1 cellular context compared by ENCODE assay signal in the genomic region with DNA sequence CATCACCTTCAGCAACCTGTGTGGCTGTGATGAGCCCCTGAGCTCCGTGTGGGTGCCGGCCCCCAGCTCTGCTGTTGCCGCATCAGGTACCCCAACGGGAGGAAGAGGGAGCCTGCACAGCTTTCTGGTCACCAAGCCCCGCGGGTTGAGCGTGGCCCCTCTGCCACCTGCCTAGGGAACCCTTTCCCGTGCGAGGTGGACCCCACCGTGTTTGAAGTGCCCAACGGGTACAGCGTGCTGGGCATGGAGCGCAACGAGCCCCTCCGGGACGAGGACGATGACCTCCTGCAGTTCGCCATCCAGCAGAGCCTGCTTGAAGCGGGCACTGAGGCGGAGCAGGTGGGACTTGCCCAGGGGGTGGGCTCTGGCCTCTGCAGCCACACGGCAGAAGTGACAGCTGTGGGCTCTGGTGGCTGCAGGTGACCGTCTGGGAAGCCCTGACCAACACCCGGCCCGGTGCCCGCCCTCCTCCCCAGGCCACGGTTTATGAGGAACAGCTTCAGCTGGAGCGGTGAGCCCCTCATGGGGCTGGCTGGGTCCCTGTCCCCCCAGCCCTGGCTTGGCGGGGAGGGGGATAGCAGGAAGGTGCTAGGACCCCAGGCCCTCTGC.
TF ChIP-seq lines count a peak whose summit lies in the region.

No MANE protein-coding gene starts in this region.

TF ChIP-seq in GM12878, 131 proteins besides CTCF, POLR2A, EP300 and RAD21:
- TF ChIP-seq, protein P1, sequence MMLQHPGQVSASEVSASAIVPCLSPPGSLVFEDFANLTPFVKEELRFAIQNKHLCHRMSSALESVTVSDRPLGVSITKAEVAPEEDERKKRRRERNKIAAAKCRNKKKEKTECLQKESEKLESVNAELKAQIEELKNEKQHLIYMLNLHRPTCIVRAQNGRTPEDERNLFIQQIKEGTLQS (IDR thresholded peaks at IDR 0.05; ENCODE audit: borderline replicate concordance, extremely low read depth, low read depth, low read length) = no peak
- no peak for TF ChIP-seq ZNF217 (IDR thresholded peaks at IDR 0.05)
- TF ChIP-seq RBBP5 (conservative IDR thresholded peaks at IDR 0.05) = no peak
- no peak for TF ChIP-seq PAX8 (IDR thresholded peaks at IDR 0.05)
- no peak for TF ChIP-seq KAT2A (conservative IDR thresholded peaks at IDR 0.05; ENCODE audit: control insufficient read depth, low read depth, low read length)
- TF ChIP-seq CBX5 (IDR thresholded peaks at IDR 0.05; ENCODE audit: low read depth) = no peak
- TF ChIP-seq PML (IDR thresholded peaks at IDR 0.05; ENCODE audit: low read length) = no peak
- TF ChIP-seq, protein P2, sequence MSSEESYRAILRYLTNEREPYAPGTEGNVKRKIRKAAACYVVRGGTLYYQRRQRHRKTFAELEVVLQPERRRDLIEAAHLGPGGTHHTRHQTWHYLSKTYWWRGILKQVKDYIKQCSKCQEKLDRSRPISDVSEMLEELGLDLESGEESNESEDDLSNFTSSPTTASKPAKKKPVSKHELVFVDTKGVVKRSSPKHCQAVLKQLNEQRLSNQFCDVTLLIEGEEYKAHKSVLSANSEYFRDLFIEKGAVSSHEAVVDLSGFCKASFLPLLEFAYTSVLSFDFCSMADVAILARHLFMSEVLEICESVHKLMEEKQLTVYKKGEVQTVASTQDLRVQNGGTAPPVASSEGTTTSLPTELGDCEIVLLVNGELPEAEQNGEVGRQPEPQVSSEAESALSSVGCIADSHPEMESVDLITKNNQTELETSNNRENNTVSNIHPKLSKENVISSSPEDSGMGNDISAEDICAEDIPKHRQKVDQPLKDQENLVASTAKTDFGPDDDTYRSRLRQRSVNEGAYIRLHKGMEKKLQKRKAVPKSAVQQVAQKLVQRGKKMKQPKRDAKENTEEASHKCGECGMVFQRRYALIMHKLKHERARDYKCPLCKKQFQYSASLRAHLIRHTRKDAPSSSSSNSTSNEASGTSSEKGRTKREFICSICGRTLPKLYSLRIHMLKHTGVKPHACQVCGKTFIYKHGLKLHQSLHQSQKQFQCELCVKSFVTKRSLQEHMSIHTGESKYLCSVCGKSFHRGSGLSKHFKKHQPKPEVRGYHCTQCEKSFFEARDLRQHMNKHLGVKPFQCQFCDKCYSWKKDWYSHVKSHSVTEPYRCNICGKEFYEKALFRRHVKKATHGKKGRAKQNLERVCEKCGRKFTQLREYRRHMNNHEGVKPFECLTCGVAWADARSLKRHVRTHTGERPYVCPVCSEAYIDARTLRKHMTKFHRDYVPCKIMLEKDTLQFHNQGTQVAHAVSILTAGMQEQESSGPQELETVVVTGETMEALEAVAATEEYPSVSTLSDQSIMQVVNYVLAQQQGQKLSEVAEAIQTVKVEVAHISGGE (CRISPR knock-in tag; IDR thresholded peaks at IDR 0.05) = no peak
